16 cellular contexts compared by ENCODE assay signal in genomic region chr9:88694625-88695024, GRCh38.
DNase-seq lines count a peak whose midpoint lies in the region; ATAC-seq and TF ChIP-seq lines count a peak whose summit lies in the region.
"Had no signal": no experiment of that assay in that cellular context is flagged by ENCODE, and none has a peak within 500 bp of the region (broad histone marks: within the 10 kb centered on the region; RNA-seq: fewer than 3 reads in every experiment).

No MANE protein-coding gene starts in this region.

- TF ChIP-seq CTCF in fibroblast of villous mesenchyme (IDR thresholded peaks at IDR 0.05; ENCODE audit: insufficient read depth, low read depth, low read length): no peak

- no peak for ATAC-seq in HG02588 (IDR thresholded peaks at IDR 0.05; ENCODE audit: unreplicated experiment)
- ATAC-seq in HG03432 (IDR thresholded peaks at IDR 0.05; ENCODE audit: unreplicated experiment): no peak
- ATAC-seq: stimulated activated memory B cell treated with anti-CD40 and anti-IgM and Interleukin-4, amounts not matched to agents 10 μg/mL and 1 μg/mL and 100 μg/mL, for 72 hours had no signal

- DNase-seq in COLO829 (ENCODE audit: low spot score): peak; percentile 35
- DNase-seq in RPMI7951 (ENCODE audit: low read depth): peak; percentile 90
- DNase-seq in fibroblast of villous mesenchyme (ENCODE audit: low read depth): peak; percentile 87
- DNase-seq in pons (ENCODE audit: low spot score): peak; percentile 12
- no peak for DNase-seq in NCI-H2029 treated with DMSO at 0.1 percent for 48 hours (lab: John Stamatoyannopoulos, UW)
- DNase-seq: activated CD4-positive, alpha-beta T cell treated with anti-CD3 and anti-CD28 coated beads, Interleukin-2, amount 10 ng/mL, durations not matched to agents 7 days and 5 days; DMS79; hippocampal formation; NCI-H1417; NCI-H226; right lobe of liver; SK-N-SH; upper lobe of left lung had no signal

- no peak overlapping the region for H3K4me3 ChIP-seq in fibroblast of villous mesenchyme (ENCODE audit: low read depth, low read length)
- H3K4me3 ChIP-seq: right lobe of liver, upper lobe of left lung had no signal
